ENCODE assay signal across 8 cellular contexts in genomic region chr1:147172168-147173016, GRCh38. TPM values are rescaled to one million over a fixed set of nuclear protein-coding genes. Genes with fewer than 3 reads are reported as not detected.
DNase-seq lines count a peak whose midpoint lies in the region; ATAC-seq, FAIRE-seq and TF ChIP-seq lines count a peak whose summit lies in the region.

A gene with protein sequence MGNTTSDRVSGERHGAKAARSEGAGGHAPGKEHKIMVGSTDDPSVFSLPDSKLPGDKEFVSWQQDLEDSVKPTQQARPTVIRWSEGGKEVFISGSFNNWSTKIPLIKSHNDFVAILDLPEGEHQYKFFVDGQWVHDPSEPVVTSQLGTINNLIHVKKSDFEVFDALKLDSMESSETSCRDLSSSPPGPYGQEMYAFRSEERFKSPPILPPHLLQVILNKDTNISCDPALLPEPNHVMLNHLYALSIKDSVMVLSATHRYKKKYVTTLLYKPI (minus strand): TSS chr1:147172470. CDS start chr1:147172144, 326 bp downstream.

- DNase-seq in GM18507 (ENCODE audit: extremely low spot score, insufficient read length, low read depth) (peak; percentile 86), NCI-H187 (lab: John Stamatoyannopoulos, UW) (peak; percentile 96 to 99), T-helper 22 cell (ENCODE audit: low read depth) (peak; percentile 68), astrocyte of the cerebellum (ENCODE audit: low read depth) (peak; percentile 93), hepatocyte (ENCODE audit: low spot score) (peak; percentile 97), renal cortical epithelial cell (ENCODE audit: low read depth) (peak; percentile 90), aorta (peak; percentile 98 to 99)

- 1% methylated on average over 68 of the region's 72 CpGs for WGBS in hepatocyte (ENCODE audit: low lambda C conversion rate, missing lambda C conversion rate)
- WGBS in aorta, 2 donors = 0% methylated on average over 60 to 72 of the region's 72 CpGs

- H3K27ac ChIP-seq in hepatocyte (peak within 1 kb of the TSS; percentile 98), aorta (ENCODE audit: low read depth in 1 of 2, low read length in 2 of 2) (peak within 1 kb of the TSS; percentile 38 to 70)

- ATAC-seq in HG02970 (IDR thresholded peaks at IDR 0.05; ENCODE audit: low FRiP score, unreplicated experiment) (peak; percentile 89), aorta (ENCODE audit: low FRiP score) (peak; percentile 99)

- in situ Hi-C loops in astrocyte of the cerebellum (cut with HindIII; ENCODE audit: low sequenced_read_pairs) = no loop called here

- peak within 1 kb of the TSS; percentile 94 for H3K4me3 ChIP-seq in astrocyte of the cerebellum (ENCODE audit: low read depth, low read length)
- peak within 1 kb of the TSS; percentile 94 for H3K4me3 ChIP-seq in hepatocyte
- peak within 1 kb of the TSS; percentile 91 for H3K4me3 ChIP-seq in aorta (ENCODE audit: low read length in 2 of 2)

- H3K4me1 ChIP-seq in hepatocyte (ENCODE audit: insufficient read depth) (peaks cover 28% of the 10 kb centered on the region), aorta (ENCODE audit: control insufficient read depth in 1 of 2, insufficient read depth in 2 of 2, low read length in 2 of 2) (peaks cover 2% of the 10 kb centered on the region in 2 donors)

- H3K9me3 ChIP-seq in hepatocyte (ENCODE audit: low read depth) (no peaks in the 10 kb centered on the region), aorta (ENCODE audit: control insufficient read depth, low read length) (no peaks in the 10 kb centered on the region)

- H4K20me1 ChIP-seq in hepatocyte (ENCODE audit: insufficient read depth, poor library complexity, severe bottlenecking) = no peaks in the 10 kb centered on the region

- H3K9me2 ChIP-seq in hepatocyte (replicated peaks; ENCODE audit: insufficient read depth) = no peaks in the 10 kb centered on the region

- peak within 1 kb of the TSS; percentile 90 for H3K4me2 ChIP-seq in hepatocyte

- no peaks in the 10 kb centered on the region for H3K36me3 ChIP-seq in hepatocyte (replicated peaks; ENCODE audit: insufficient read depth, low read depth)
- H3K36me3 ChIP-seq in aorta (ENCODE audit: control insufficient read depth in 1 of 2, insufficient read depth in 2 of 2, low read length in 1 of 2) = no peaks in the 10 kb centered on the region

- peak within 1 kb of the TSS; percentile 95 for H2AFZ ChIP-seq in hepatocyte

- peak; percentile 81 for FAIRE-seq in GM18507 (lab: Jason Lieb, UNC)

- TF ChIP-seq CTCF in astrocyte of the cerebellum (IDR thresholded peaks at IDR 0.05; ENCODE audit: low read depth, low read length, missing control alignments) (peak; percentile 77), hepatocyte (IDR thresholded peaks at IDR 0.05; ENCODE audit: poor library complexity) (peak; percentile 95)

- H3K79me2 ChIP-seq in hepatocyte = peaks cover 61% of the 10 kb centered on the region

- H3K27me3 ChIP-seq in hepatocyte (no peaks in the 10 kb centered on the region), aorta (ENCODE audit: control insufficient read depth in 1 of 2, insufficient read depth in 2 of 2, low read length in 1 of 2) (no peaks in the 10 kb centered on the region)

- intact Hi-C loops in aorta (cut with DNase I) = loop anchor here (1.0 to 2.0 kb wide), 2 partner anchors 70 kb away; partner anchors contain the start of gene CHD1L (in 2 of the 2)

RNA-seq across cellular contexts. Expression of the gene that starts here (rescaled TPM):
- total RNA-seq in hepatocyte (28.6 and 29.1 TPM in 2 replicates), renal cortical epithelial cell (6.1 and 19.7 TPM in 2 replicates), aorta (10 to 100 TPM; 18.7 to 21.1 TPM)
- polyA plus RNA-seq in hepatocyte (11.7 and 13.6 TPM in 2 replicates), aorta (10 to 100 TPM; 13.9 to 18.1 TPM)

Comparison
In these comparisons a context has a peak if more than half of its experiments do, and no peak if none do; other contexts are left out.
1. Peak in every context shown above with its lines: DNase-seq, ATAC-seq, H3K4me3 ChIP-seq and H3K27ac ChIP-seq.